8 cellular contexts compared by ENCODE assay signal in the genomic region with DNA sequence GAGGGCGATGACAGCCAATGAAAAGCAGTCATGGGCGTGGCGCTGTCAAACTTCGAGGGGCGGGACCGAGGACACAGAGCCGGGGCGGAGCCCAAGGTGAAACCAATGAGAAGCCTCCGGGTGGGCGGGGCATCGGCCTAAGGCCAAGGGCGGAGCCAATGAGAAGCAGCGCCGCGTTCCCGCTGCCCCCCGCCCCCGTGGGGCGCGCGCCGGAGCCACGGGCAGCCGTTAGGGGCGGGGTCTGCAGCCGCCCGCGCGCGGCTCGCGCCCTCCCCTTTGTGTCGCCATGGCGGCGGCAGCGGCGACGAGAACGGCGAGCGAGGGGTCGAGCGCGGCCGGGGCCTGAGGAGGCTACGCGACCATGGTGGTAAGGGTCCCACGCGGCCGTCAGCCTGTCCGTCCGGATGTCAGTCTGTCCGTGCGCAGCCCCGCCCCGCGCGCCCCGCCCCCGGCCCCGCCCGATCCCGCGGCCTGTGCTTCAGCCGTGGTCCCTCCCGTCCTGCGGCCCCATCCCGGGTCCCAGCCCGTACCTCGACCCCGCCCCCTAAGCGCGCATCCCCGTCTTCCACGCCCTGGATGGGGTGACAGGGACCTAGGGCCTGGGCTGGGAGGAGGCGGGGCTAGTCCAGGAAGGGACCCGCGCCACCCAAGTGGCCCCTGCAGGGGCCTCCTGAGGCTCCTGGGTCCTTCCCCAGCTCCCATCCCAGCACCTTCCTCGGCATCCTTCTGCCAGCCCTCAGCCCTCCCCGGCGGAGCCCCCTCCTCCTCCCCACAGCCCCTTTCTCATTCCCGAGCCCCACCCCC. TPM values are rescaled to one million over a fixed set of nuclear protein-coding genes. Genes with fewer than 3 reads are reported as not detected.
DNase-seq lines count a peak whose midpoint lies in the region; ATAC-seq and TF ChIP-seq lines count a peak whose summit lies in the region.

TSS of gene ARHGAP33 (plus strand) at position 267 of the 804 bp plus-strand sequence. CDS start at position 362, 95 bp downstream.

- H3K4me1 Mint-ChIP-seq in dendritic cell treated with granulocyte-macrophage colony-stimulating factor and Interleukin-4, amounts not matched to agents 40 ng/mL and 50 ng/mL, for 4 days (ENCODE audit: low read depth): peaks cover 25% of the 10 kb centered on the region

- TF ChIP-seq CTCF in left lung (IDR thresholded peaks at IDR 0.05): no peak

- peak within 1 kb of the TSS; percentile 86 to 93 for H3K4me3 ChIP-seq in left lung

- H3K36me3 ChIP-seq in left lung: peaks cover 0 to 17% of the 10 kb centered on the region in 2 donors

- intact Hi-C loops in dendritic cell treated with granulocyte-macrophage colony-stimulating factor and Interleukin-4, amounts not matched to agents 40 ng/mL and 50 ng/mL, for 4 days (cut with micrococcal nuclease): no loop called here
- intact Hi-C loops in left lung (cut with DNase I): no loop called here

- peaks cover 2% of the 10 kb centered on the region for H3K27me3 Mint-ChIP-seq in dendritic cell treated with granulocyte-macrophage colony-stimulating factor and Interleukin-4, amounts not matched to agents 40 ng/mL and 50 ng/mL, for 4 days

- H3K9me3 ChIP-seq in left lung: no peaks in the 10 kb centered on the region

- peaks cover 0 to 17% of the 10 kb centered on the region in 2 donors for H3K4me1 ChIP-seq in left lung

- H3K27ac Mint-ChIP-seq in dendritic cell treated with granulocyte-macrophage colony-stimulating factor and Interleukin-4, amounts not matched to agents 40 ng/mL and 50 ng/mL, for 4 days: peak within 1 kb of the TSS; percentile 77

- no peaks in the 10 kb centered on the region for H3K27me3 ChIP-seq in left lung

- no peaks in the 10 kb centered on the region for H3K9me3 Mint-ChIP-seq in dendritic cell treated with granulocyte-macrophage colony-stimulating factor and Interleukin-4, amounts not matched to agents 40 ng/mL and 50 ng/mL, for 4 days

- H3K4me3 Mint-ChIP-seq in dendritic cell treated with granulocyte-macrophage colony-stimulating factor and Interleukin-4, amounts not matched to agents 40 ng/mL and 50 ng/mL, for 4 days: peak within 1 kb of the TSS; percentile 77

- peaks cover 10% of the 10 kb centered on the region for H3K36me3 Mint-ChIP-seq in dendritic cell treated with granulocyte-macrophage colony-stimulating factor and Interleukin-4, amounts not matched to agents 40 ng/mL and 50 ng/mL, for 4 days (ENCODE audit: low read depth)

- ATAC-seq in GM19397 (IDR thresholded peaks at IDR 0.05; ENCODE audit: unreplicated experiment): peak; percentile 93
- peak; percentile 92 for ATAC-seq in HG03565 (IDR thresholded peaks at IDR 0.05; ENCODE audit: unreplicated experiment)
- ATAC-seq in left lung: peak; percentile 99

- DNase-seq in CD1c-positive myeloid dendritic cell (ENCODE audit: extremely low spot score) (peak; percentile 100), NCI-H748 treated with DMSO at 0.1 percent for 48 hours (lab: John Stamatoyannopoulos, UW) (peak; percentile 99), left lung (peak; percentile 99)
- peak; percentile 99 for DNase-seq in activated CD4-positive, alpha-beta T cell treated with anti-CD3 and anti-CD28 coated beads, Interleukin-2, amount 50 U/mL, for 1 hour
- peak; percentile 98 for DNase-seq in stimulated activated CD4-positive, alpha-beta T cell treated with anti-CD3 and anti-CD28 coated beads, Interleukin-2, amount 100 ng/mL, for 4 hours (ENCODE audit: low read depth)

- peak within 1 kb of the TSS in 1 of 2 donors; percentile 41 for H3K27ac ChIP-seq in left lung

RNA-seq across cellular contexts. Expression of gene ARHGAP33, which starts in this region (rescaled TPM):
- total RNA-seq in left lung: 10 to 100 TPM; 11.4 to 11.9 TPM
